In genomic region chr9:76452839-76453238, GRCh38 we compare ENCODE assay signal across 1 cellular context.
TF ChIP-seq lines count a peak whose summit lies in the region.

No MANE protein-coding gene starts in this region.

TF ChIP-seq in IMR-90, 13 proteins besides CTCF, POLR2A, EP300 and RAD21 (continued from another document):
- TF ChIP-seq ELK1 (IDR thresholded peaks at IDR 0.05; ENCODE audit: borderline replicate concordance, low read depth, low read length) (no peak), CHD1 (IDR thresholded peaks at IDR 0.05; ENCODE audit: low read depth, low read length) (no peak), MAFK (IDR thresholded peaks at IDR 0.05; ENCODE audit: low read depth, low read length) (no peak), RFX5 (IDR thresholded peaks at IDR 0.05; ENCODE audit: low read depth, low read length) (no peak), CEBPB (IDR thresholded peaks at IDR 0.05; ENCODE audit: low read depth, low read length) (no peak), MAZ (IDR thresholded peaks at IDR 0.05; ENCODE audit: borderline replicate concordance, low read depth, low read length) (no peak), MXI1 (IDR thresholded peaks at IDR 0.05; ENCODE audit: borderline replicate concordance, low read depth, low read length) (no peak), FOS (IDR thresholded peaks at IDR 0.05; ENCODE audit: low read depth, low read length) (no peak), NFE2L2 (IDR thresholded peaks at IDR 0.05; ENCODE audit: low read depth, low read length) (no peak), BHLHE40 (IDR thresholded peaks at IDR 0.05; ENCODE audit: low read depth, low read length) (no peak), RCOR1 (IDR thresholded peaks at IDR 0.05; ENCODE audit: insufficient replicate concordance, low read length) (no peak)
